In genomic region chr2:221610249-221610648, GRCh38 we compare ENCODE assay signal across 25 cellular contexts.
"Had no signal": no experiment of that assay in that cellular context is flagged by ENCODE, and none has a peak within 500 bp of the region (broad histone marks: within the 10 kb centered on the region; RNA-seq: fewer than 3 reads in every experiment).

No MANE protein-coding gene starts in this region.

- DNase-seq: activated CD4-positive, alpha-beta T cell treated with anti-CD3 and anti-CD28 coated beads for 36 hours; activated CD4-positive, CD25-positive, alpha-beta regulatory T cell; activated CD8-positive, alpha-beta memory T cell treated with anti-CD3 and anti-CD28 coated beads, Interleukin-2, amount 10 ng/mL, durations not matched to agents 7 days and 5 days; activated CD8-positive, alpha-beta T cell treated with anti-CD3 and anti-CD28 coated beads, Interleukin-2, amount 10 ng/mL, durations not matched to agents 7 days and 5 days; activated naive CD4-positive, alpha-beta T cell; activated T-cell treated with anti-CD3 and anti-CD28 coated beads, Interleukin-2, amount 50 U/mL, for 48 hours; central memory CD4-positive, alpha-beta T cell; endodermal cell; foreskin fibroblast; heart right ventricle; islet precursor cell; midbrain; naive thymus-derived CD4-positive, alpha-beta T cell; ovary; stimulated activated CD4-positive, alpha-beta T cell treated with anti-CD3 and anti-CD28 coated beads, Interleukin-12 subunit alpha, Interleukin-12 subunit beta, amount 100 ng/mL, for 4 hours; stimulated activated CD4-positive, alpha-beta T cell treated with anti-CD3 and anti-CD28 coated beads, Interleukin-4, amount 100 ng/mL, for 1 hour; stimulated activated naive CD8-positive, alpha-beta T cell treated with anti-CD3 and anti-CD28 coated beads, Interleukin-15, Interleukin-2, amounts not matched to agents 100 U/mL and 50 U/mL, for 24 hours; T-helper 2 cell; trophoblast cell had no signal

- ATAC-seq: activated CD4-positive, alpha-beta T cell treated with anti-CD3 and anti-CD28 coated beads for 36 hours; activated CD8-positive, alpha-beta memory T cell treated with anti-CD3 and anti-CD28 coated beads, Interleukin-2, amount 10 ng/mL, durations not matched to agents 7 days and 5 days; activated CD8-positive, alpha-beta T cell treated with anti-CD3 and anti-CD28 coated beads, Interleukin-2, amount 10 ng/mL, durations not matched to agents 7 days and 5 days; activated naive CD4-positive, alpha-beta T cell treated with anti-CD3 and anti-CD28 coated beads, Interleukin-2, amount 50 U/mL, for 72 hours; esophagus mucosa; naive thymus-derived CD4-positive, alpha-beta T cell; sciatic nerve; stimulated activated naive CD8-positive, alpha-beta T cell treated with anti-CD3 and anti-CD28 coated beads, Interleukin-15, Interleukin-2, amounts not matched to agents 100 U/mL and 50 U/mL, for 24 hours had no signal

- H3K9me3 ChIP-seq: breast epithelium, heart right ventricle, ovary, thoracic aorta had no signal

- H3K4me3 ChIP-seq: breast epithelium, heart right ventricle, ovary, skin epidermis had no signal

- H3K36me3 ChIP-seq: breast epithelium, heart right ventricle, ovary, thoracic aorta had no signal

- H3K27me3 ChIP-seq: breast epithelium, ovary had no signal

- H3K4me1 ChIP-seq: breast epithelium, heart right ventricle had no signal

- H3K27ac ChIP-seq: breast epithelium, heart right ventricle, ovary, skin epidermis had no signal
